In genomic region chr10:70797840-70798239, GRCh38 we compare ENCODE assay signal across 38 cellular contexts. TPM values are rescaled to one million over a fixed set of nuclear protein-coding genes. Genes with fewer than 3 reads are reported as not detected.
"Had no signal": no experiment of that assay in that cellular context is flagged by ENCODE, and none has a peak within 500 bp of the region (broad histone marks: within the 10 kb centered on the region; RNA-seq: fewer than 3 reads in every experiment).

No MANE protein-coding gene starts in this region.

- H3K4me3 ChIP-seq: adrenal gland, body of pancreas, colonic mucosa, dorsolateral prefrontal cortex, esophagus squamous epithelium had no signal

- H3K9me3 ChIP-seq: adrenal gland, body of pancreas, colonic mucosa, esophagus squamous epithelium had no signal

- H3K27ac ChIP-seq: adrenal gland, body of pancreas, colonic mucosa, dorsolateral prefrontal cortex, epithelial cell of prostate, esophagus squamous epithelium had no signal

- FAIRE-seq: endometrium, endothelial cell of umbilical vein had no signal

- H3K27me3 ChIP-seq: adrenal gland, body of pancreas, colonic mucosa had no signal

- ATAC-seq: activated CD4-positive, alpha-beta T cell treated with anti-CD3 and anti-CD28 coated beads for 36 hours; activated CD8-positive, alpha-beta memory T cell treated with anti-CD3 and anti-CD28 coated beads, Interleukin-2, amount 10 ng/mL, durations not matched to agents 7 days and 5 days; activated CD8-positive, alpha-beta T cell treated with anti-CD3 and anti-CD28 coated beads, Interleukin-2, amount 10 ng/mL, durations not matched to agents 7 days and 5 days; activated naive CD8-positive, alpha-beta T cell treated with anti-CD3 and anti-CD28 coated beads, Interleukin-2, amount 50 U/mL, for 24 hours; body of pancreas; effector memory CD8-positive, alpha-beta T cell; T-helper 17 cell had no signal

- H3K36me3 ChIP-seq: adrenal gland, colonic mucosa, esophagus squamous epithelium had no signal

- DNase-seq: activated CD4-positive, alpha-beta memory T cell treated with anti-CD3 and anti-CD28 coated beads for 36 hours; activated CD4-positive, alpha-beta T cell treated with anti-CD3 and anti-CD28 coated beads for 36 hours; activated CD4-positive, alpha-beta T cell treated with anti-CD3 and anti-CD28 coated beads, Interleukin-2, amount 10 ng/mL, durations not matched to agents 24 days and 14 days; activated CD4-positive, CD25-positive, alpha-beta regulatory T cell; activated CD4-positive, CD25-positive, alpha-beta regulatory T cell treated with anti-CD3 and anti-CD28 coated beads, Interleukin-2, amount 50 U/mL, for 72 hours; activated CD8-positive, alpha-beta memory T cell treated with anti-CD3 and anti-CD28 coated beads, Interleukin-2, amount 10 ng/mL, durations not matched to agents 7 days and 5 days; activated CD8-positive, alpha-beta memory T cell treated with anti-CD3 and anti-CD28 coated beads, Interleukin-2, amount 50 U/mL, for 4 hours; activated CD8-positive, alpha-beta T cell treated with anti-CD3 and anti-CD28 coated beads, Interleukin-2, amount 10 ng/mL, durations not matched to agents 7 days and 5 days; activated effector memory CD4-positive, alpha-beta T cell treated with anti-CD3 and anti-CD28 coated beads, Interleukin-2, amount 50 U/mL, for 16 hours; activated naive CD4-positive, alpha-beta T cell treated with anti-CD3 and anti-CD28 coated beads for 36 hours; activated naive CD8-positive, alpha-beta T cell treated with anti-CD3 and anti-CD28 coated beads for 36 hours; activated naive CD8-positive, alpha-beta T cell treated with anti-CD3 and anti-CD28 coated beads, Interleukin-2, amount 50 U/mL, for 24 hours; activated T-cell treated with anti-CD3 and anti-CD28 coated beads, Interleukin-2, amount 50 U/mL, for 1 hour; activated T-cell treated with anti-CD3 and anti-CD28 coated beads, Interleukin-2, amount 50 U/mL, for 48 hours; adrenal gland; amygdala; aorta; body of pancreas; central memory CD4-positive, alpha-beta T cell; cerebellar nuclear complex; colonic mucosa; dorsolateral prefrontal cortex; effector CD4-positive, alpha-beta T cell; effector memory CD8-positive, alpha-beta T cell; esophagus squamous epithelium; foreskin melanocyte; T-helper 1 cell; T-helper 17 cell; T1000 had no signal

- H3K4me1 ChIP-seq: adrenal gland, body of pancreas, colonic mucosa had no signal

RNA-seq across cellular contexts. Expression of gene TBATA, which starts 12.7 kb away (rescaled TPM):
- total RNA-seq: activated CD4-positive, alpha-beta memory T cell treated with anti-CD3 and anti-CD28 coated beads for 36 hours; activated CD4-positive, alpha-beta T cell treated with anti-CD3 and anti-CD28 coated beads for 36 hours; activated CD4-positive, alpha-beta T cell treated with anti-CD3 and anti-CD28 coated beads, Interleukin-2, amount 10 ng/mL, durations not matched to agents 24 days and 14 days; activated CD8-positive, alpha-beta memory T cell treated with anti-CD3 and anti-CD28 coated beads for 36 hours; activated CD8-positive, alpha-beta memory T cell treated with anti-CD3 and anti-CD28 coated beads, Interleukin-2, amount 10 ng/mL, durations not matched to agents 7 days and 5 days; activated CD8-positive, alpha-beta T cell treated with anti-CD3 and anti-CD28 coated beads, Interleukin-2, amount 10 ng/mL, durations not matched to agents 7 days and 5 days; activated naive CD4-positive, alpha-beta T cell treated with anti-CD3 and anti-CD28 coated beads for 36 hours; activated naive CD8-positive, alpha-beta T cell treated with anti-CD3 and anti-CD28 coated beads for 36 hours; activated T-helper 1 cell treated with anti-CD3 and anti-CD28 coated beads, Interleukin-12 subunit alpha, Interleukin-12 subunit beta, Interleukin-2, Interleukin-4 antibody, amounts not matched to agents 30 ng/mL and 10 ng/mL and 1 ng/mL, durations not matched to agents 14 hours and 24 hours and 36 hours; activated T-helper 2 cell treated with anti-CD3 and anti-CD28 coated beads, Interferon-gamma antibody, Interleukin-2, Interleukin-4, amounts not matched to agents 10 μg/mL and 5 μg/mL and 100 μg/mL, durations not matched to agents 14 hours and 24 hours and 36 hours; adrenal gland; aorta; body of pancreas; colonic mucosa; dorsolateral prefrontal cortex; endothelial cell of umbilical vein; esophagus squamous epithelium; fibroblast of lung; fibroblast of villous mesenchyme; T-helper 17 cell had no signal
- polyA plus RNA-seq: aorta, endothelial cell of umbilical vein, esophagus, fibroblast of lung had no signal
